15 cellular contexts compared by ENCODE assay signal in genomic region chr22:22210889-22211833, GRCh38. TPM values are rescaled to one million over a fixed set of nuclear protein-coding genes. Genes with fewer than 3 reads are reported as not detected.
A peak's percentile ranks its signal among the peaks of the same experiment; 100 is the strongest.
DNase-seq lines count a peak whose midpoint lies in the region; ATAC-seq and TF ChIP-seq lines count a peak whose summit lies in the region.
"Had no signal": no experiment of that assay in that cellular context is flagged by ENCODE, and none has a peak within 500 bp of the region (broad histone marks: within the 10 kb centered on the region; RNA-seq: fewer than 3 reads in every experiment).

No MANE protein-coding gene starts in this region.

- H3K4me3 ChIP-seq in RWPE2 (ENCODE audit: severe bottlenecking) (no peak overlapping the region), mammary epithelial cell (replicated peaks in 1 of 3; ENCODE audit: insufficient read depth in 1 of 3, low read depth in 2 of 3, low read length in 3 of 3) (no peak overlapping the region), spleen (no peak overlapping the region)
- H3K4me3 ChIP-seq: coronary artery, gastrocnemius medialis, pancreas had no signal

- no TSS peak for BruUV-seq in mammary epithelial cell (replicated peaks; lab: Mats Ljungman, UMichigan)

- TF ChIP-seq CTCF in RWPE2 (IDR thresholded peaks at IDR 0.05; ENCODE audit: poor library complexity, severe bottlenecking): no peak
- no peak for TF ChIP-seq CTCF in mammary epithelial cell (conservative IDR thresholded peaks at IDR 0.05 in 1 of 2, IDR thresholded peaks at IDR 0.05 in 1 of 2; ENCODE audit: extremely low read depth in 1 of 2, insufficient read depth in 1 of 2, low read depth in 1 of 2, low read length in 2 of 2)
- no peak for TF ChIP-seq CTCF in spleen (IDR thresholded peaks at IDR 0.05 in 8 of 11, conservative IDR thresholded peaks at IDR 0.05 in 3 of 11)

- H4K20me1 ChIP-seq in mammary epithelial cell (ENCODE audit: insufficient read depth, low read length): no peaks in the 10 kb centered on the region

- dilution Hi-C loops in mammary epithelial cell (cut with HindIII; ENCODE audit: low sequenced_read_pairs): no loop called here

- H2AFZ ChIP-seq in mammary epithelial cell (ENCODE audit: low read depth, low read length): peak overlapping the region; percentile 72

- no peak overlapping the region for H3K4me3 Mint-ChIP-seq in stimulated activated naive CD8-positive, alpha-beta T cell treated with anti-CD3 and anti-CD28 coated beads, Interleukin-15, Interleukin-2, amounts not matched to agents 100 ng/mL and 50 ng/mL, for 24 hours
- H3K4me3 Mint-ChIP-seq: HFFc6 had no signal

- TF ChIP-seq POLR2A in spleen (IDR thresholded peaks at IDR 0.05): no peak

- no peaks in the 10 kb centered on the region for H3K9me3 Mint-ChIP-seq in stimulated activated naive CD8-positive, alpha-beta T cell treated with anti-CD3 and anti-CD28 coated beads, Interleukin-15, Interleukin-2, amounts not matched to agents 100 ng/mL and 50 ng/mL, for 24 hours
- H3K9me3 Mint-ChIP-seq: HFFc6 had no signal

- H3K27ac Mint-ChIP-seq in stimulated activated naive CD8-positive, alpha-beta T cell treated with anti-CD3 and anti-CD28 coated beads, Interleukin-15, Interleukin-2, amounts not matched to agents 100 ng/mL and 50 ng/mL, for 24 hours: peak overlapping the region; percentile 91

- no peak for DNase-seq in stimulated activated naive CD8-positive, alpha-beta T cell treated with anti-CD3 and anti-CD28 coated beads, Interleukin-15, Interleukin-2, amounts not matched to agents 100 U/mL and 50 U/mL, for 24 hours
- DNase-seq in RWPE2 (ENCODE audit: low spot score): no peak
- no peak for DNase-seq in mammary epithelial cell
- no peak for DNase-seq in RKO (ENCODE audit: low spot score)
- no peak for DNase-seq in nucleus accumbens (lab: John Stamatoyannopoulos, UW)
- DNase-seq in spleen: no peak
- DNase-seq: BE2C, gastrocnemius medialis, pancreas, trophoblast cell had no signal

- no peak overlapping the region for H3K4me2 ChIP-seq in mammary epithelial cell (ENCODE audit: insufficient read depth, low read depth, low read length)

- H3K27me3 ChIP-seq in RWPE2 (ENCODE audit: insufficient read depth, poor library complexity, severe bottlenecking) (no peaks in the 10 kb centered on the region), mammary epithelial cell (ENCODE audit: insufficient read depth, low read length) (no peaks in the 10 kb centered on the region), spleen (replicated peaks in 1 of 7) (peaks cover 0 to 14% (median 0%) of the 10 kb centered on the region in 7 donors)
- H3K27me3 ChIP-seq: pancreas had no signal

- no peak for ATAC-seq in stimulated activated naive CD8-positive, alpha-beta T cell treated with anti-CD3 and anti-CD28 coated beads, Interleukin-15, Interleukin-2, amounts not matched to agents 100 U/mL and 50 U/mL, for 24 hours
- ATAC-seq in RWPE2 (ENCODE audit: low read depth): no peak
- ATAC-seq: gastrocnemius medialis, Panc1 had no signal

- CTCF ChIA-PET in mammary epithelial cell (lab: Charles Lee; ENCODE audit: low non-redundant PET): no interaction called here

- H3K4me1 ChIP-seq in RWPE2 (ENCODE audit: insufficient read depth, poor library complexity, severe bottlenecking) (peaks cover 13% of the 10 kb centered on the region), mammary epithelial cell (ENCODE audit: insufficient read depth, low read length) (peaks cover 25% of the 10 kb centered on the region), spleen (peaks cover 0 to 63% (median 27%) of the 10 kb centered on the region in 6 donors)
- H3K4me1 ChIP-seq: BE2C, gastrocnemius medialis, pancreas had no signal

- peak overlapping the region; percentile 69 for H3K27ac ChIP-seq in RWPE2 (ENCODE audit: poor library complexity, severe bottlenecking)
- peak overlapping the region; percentile 5 for H3K27ac ChIP-seq in mammary epithelial cell (ENCODE audit: insufficient read depth, low read depth, low read length)
- no peak overlapping the region for H3K27ac ChIP-seq in spleen
- H3K27ac ChIP-seq: coronary artery, gastrocnemius medialis, pancreas had no signal

- H3K27me3 Mint-ChIP-seq in stimulated activated naive CD8-positive, alpha-beta T cell treated with anti-CD3 and anti-CD28 coated beads, Interleukin-15, Interleukin-2, amounts not matched to agents 100 ng/mL and 50 ng/mL, for 24 hours: peaks cover 3% of the 10 kb centered on the region

- no peaks in the 10 kb centered on the region for H3K79me2 ChIP-seq in mammary epithelial cell (ENCODE audit: insufficient read depth, low read length)

- intact Hi-C loops in mammary epithelial cell (cut with micrococcal nuclease) (no loop called here), spleen (cut with DNase I; ENCODE audit: low total_unique reads) (no loop called here)

- no peak overlapping the region for H3K9ac ChIP-seq in mammary epithelial cell (ENCODE audit: insufficient read depth, low read length)

- in situ Hi-C loops in mammary epithelial cell (cut with MboI; ENCODE audit: low sequenced_read_pairs in 2 of 2): no loop called here

- H3K36me3 ChIP-seq in RWPE2 (ENCODE audit: low read depth): no peaks in the 10 kb centered on the region
- H3K36me3 ChIP-seq in mammary epithelial cell (ENCODE audit: insufficient read depth, low read length): no peaks in the 10 kb centered on the region
- H3K36me3 ChIP-seq in spleen: no peaks in the 10 kb centered on the region
- H3K36me3 ChIP-seq: BE2C, gastrocnemius medialis, pancreas had no signal

- no peaks in the 10 kb centered on the region for H3K36me3 Mint-ChIP-seq in stimulated activated naive CD8-positive, alpha-beta T cell treated with anti-CD3 and anti-CD28 coated beads, Interleukin-15, Interleukin-2, amounts not matched to agents 100 ng/mL and 50 ng/mL, for 24 hours (ENCODE audit: low read depth)

- H3K9me3 ChIP-seq in RWPE2 (ENCODE audit: severe bottlenecking): no peaks in the 10 kb centered on the region
- H3K9me3 ChIP-seq in mammary epithelial cell (replicated peaks; ENCODE audit: insufficient read depth, low read length): no peaks in the 10 kb centered on the region
- H3K9me3 ChIP-seq in spleen: no peaks in the 10 kb centered on the region
- H3K9me3 ChIP-seq: BE2C, gastrocnemius medialis, pancreas had no signal

- H3K4me1 Mint-ChIP-seq in stimulated activated naive CD8-positive, alpha-beta T cell treated with anti-CD3 and anti-CD28 coated beads, Interleukin-15, Interleukin-2, amounts not matched to agents 100 ng/mL and 50 ng/mL, for 24 hours (ENCODE audit: low read depth): peaks cover 55% of the 10 kb centered on the region

- 86% methylated on average over 13 of the region's 13 CpGs for WGBS in mammary epithelial cell (ENCODE audit: low coverage, missing lambda C conversion rate)
- 69 to 77% (median 71%) methylated on average over 12 to 13 of the region's 13 CpGs for WGBS in spleen, 5 donors

RNA-seq across cellular contexts. Expression of gene VPREB1, which starts 33.4 kb away (rescaled TPM):
- total RNA-seq in mammary epithelial cell (not detected), spleen (not detected)
- polyA plus RNA-seq in mammary epithelial cell (not detected), spleen (1 to 10 TPM in 1 of 3 donors, under 1 TPM in 2; 0.22 to 9.6 (median 0.30) TPM)
- polyA minus RNA-seq in mammary epithelial cell: not detected
- total RNA-seq: gastrocnemius medialis, HFFc6, lower leg skin, pancreas had no signal
- polyA plus RNA-seq: pancreas had no signal

Comparison
In these comparisons a context has a peak if more than half of its experiments do, and no peak if none do; other contexts are left out.
1. H3K27ac ChIP-seq: peak in RWPE2 (single experiment) and mammary epithelial cell (single experiment); none in spleen (0 of 8).